2 cellular contexts compared by ENCODE assay signal in genomic region chr6:120965814-120966213, GRCh38.
TF ChIP-seq lines count a peak whose summit lies in the region.

No MANE protein-coding gene starts in this region.

TF ChIP-seq in HCT116, 20 proteins besides CTCF, POLR2A, EP300 and RAD21 (continued from another document):
- TF ChIP-seq ZBTB33 (IDR thresholded peaks at IDR 0.05; ENCODE audit: extremely low read depth, insufficient replicate concordance, low read length), result no peak
- no peak for TF ChIP-seq ZFX (IDR thresholded peaks at IDR 0.05)
- no peak for TF ChIP-seq SRF (IDR thresholded peaks at IDR 0.05; ENCODE audit: low read depth)
- no peak for TF ChIP-seq JUND (IDR thresholded peaks at IDR 0.05)
- TF ChIP-seq CBX3 (IDR thresholded peaks at IDR 0.05; ENCODE audit: low read depth), result no peak
- no peak for TF ChIP-seq MAX (IDR thresholded peaks at IDR 0.05)
TF ChIP-seq in HCT116: peak in this region for 0.

TF ChIP-seq in GM12878, 131 proteins besides CTCF, POLR2A, EP300 and RAD21 (continued from another document):
- TF ChIP-seq ZBTB40 (IDR thresholded peaks at IDR 0.05; ENCODE audit: borderline replicate concordance) (no peak), BHLHE40 (IDR thresholded peaks at IDR 0.05; ENCODE audit: borderline replicate concordance in 1 of 2, low read depth in 2 of 2, low read length in 1 of 2) (no peak)
